19 cellular contexts compared by ENCODE assay signal in genomic region chr3:124489506-124489905, GRCh38.
DNase-seq lines count a peak whose midpoint lies in the region; ATAC-seq, FAIRE-seq and TF ChIP-seq lines count a peak whose summit lies in the region.
"Had no signal": no experiment of that assay in that cellular context is flagged by ENCODE, and none has a peak within 500 bp of the region (broad histone marks: within the 10 kb centered on the region; RNA-seq: fewer than 3 reads in every experiment).

No MANE protein-coding gene starts in this region.

- H3K36me3 ChIP-seq in colonic mucosa (no peaks in the 10 kb centered on the region), lower lobe of right lung (no peaks in the 10 kb centered on the region), transverse colon (no peaks in the 10 kb centered on the region), mammary epithelial cell (ENCODE audit: insufficient read depth, low read length) (no peaks in the 10 kb centered on the region)
- H3K36me3 ChIP-seq: BE2C, HAP-1 had no signal

- H3K4me1 ChIP-seq in colonic mucosa: no peaks in the 10 kb centered on the region
- H3K4me1 ChIP-seq in lower lobe of right lung: no peaks in the 10 kb centered on the region
- peaks cover 0 to 14% (median 1%) of the 10 kb centered on the region in 4 donors for H3K4me1 ChIP-seq in transverse colon
- H3K4me1 ChIP-seq in mammary epithelial cell (ENCODE audit: insufficient read depth, low read length): peaks cover 4% of the 10 kb centered on the region
- H3K4me1 ChIP-seq: BE2C, Caco-2, HAP-1 had no signal

- intact Hi-C loops in colonic mucosa (cut with DNase I): no loop called here
- intact Hi-C loops in lower lobe of right lung (cut with DNase I): no loop called here
- intact Hi-C loops in transverse colon (cut with DNase I; ENCODE audit: low total_unique reads): no loop called here
- intact Hi-C loops in mammary epithelial cell (cut with micrococcal nuclease): no loop called here

- FAIRE-seq in GM19239 (lab: Jason Lieb, UNC): no peak
- FAIRE-seq: A204.1, D721Med, H1, HepG2 had no signal

- H3K27ac ChIP-seq in colonic mucosa: no peak overlapping the region
- no peak overlapping the region for H3K27ac ChIP-seq in lower lobe of right lung
- no peak overlapping the region for H3K27ac ChIP-seq in transverse colon
- no peak overlapping the region for H3K27ac ChIP-seq in mammary epithelial cell (ENCODE audit: insufficient read depth, low read depth, low read length)

- H4K20me1 ChIP-seq in mammary epithelial cell (ENCODE audit: insufficient read depth, low read length): no peaks in the 10 kb centered on the region

- H3K4me2 ChIP-seq in mammary epithelial cell (ENCODE audit: insufficient read depth, low read depth, low read length): no peak overlapping the region

- H3K9ac ChIP-seq in colonic mucosa (ENCODE audit: low read depth in 2 of 2, low read length in 2 of 2) (no peak overlapping the region), mammary epithelial cell (ENCODE audit: insufficient read depth, low read length) (no peak overlapping the region)

- no TSS peak for BruUV-seq in mammary epithelial cell (replicated peaks; lab: Mats Ljungman, UMichigan)

- H3K27me3 ChIP-seq in colonic mucosa (no peaks in the 10 kb centered on the region), lower lobe of right lung (ENCODE audit: low read depth) (no peaks in the 10 kb centered on the region), transverse colon (no peaks in the 10 kb centered on the region), mammary epithelial cell (ENCODE audit: insufficient read depth, low read length) (peaks cover 2% of the 10 kb centered on the region)
- H3K27me3 ChIP-seq: BE2C had no signal

- CTCF ChIA-PET in mammary epithelial cell (lab: Charles Lee; ENCODE audit: low non-redundant PET): no interaction called here

- no peak for TF ChIP-seq EP300 in transverse colon (IDR thresholded peaks at IDR 0.05; ENCODE audit: low read depth)

- in situ Hi-C loops in transverse colon (cut with MboI; ENCODE audit: low pct_ligation_motif_present in 1 of 4, low pct_unique_long_range_greater_than_20kb in 1 of 4, low sequenced_read_pairs in 3 of 4): no loop called here
- in situ Hi-C loops in mammary epithelial cell (cut with MboI; ENCODE audit: low sequenced_read_pairs in 2 of 2): no loop called here

- no peak overlapping the region for H2AFZ ChIP-seq in mammary epithelial cell (ENCODE audit: low read depth, low read length)

- peak; percentile 31 for DNase-seq in colonic mucosa
- no peak for DNase-seq in lower lobe of right lung
- DNase-seq in transverse colon: peak; percentile 16
- no peak for DNase-seq in GM19239 (ENCODE audit: insufficient read length, low spot score)
- DNase-seq in mammary epithelial cell: no peak
- DNase-seq in GM20000 (ENCODE audit: low spot score): no peak
- DNase-seq: ACHN; BE2C; C1 segment of cervical spinal cord; Caco-2; CD4-positive, CD25-positive, alpha-beta regulatory T cell; GF-D8; KBM-7 had no signal

- ATAC-seq in lower lobe of right lung: peak; percentile 86
- ATAC-seq in HG03457 (IDR thresholded peaks at IDR 0.05; ENCODE audit: unreplicated experiment): no peak
- ATAC-seq: HepG2 had no signal

- TF ChIP-seq POLR2A in transverse colon (IDR thresholded peaks at IDR 0.05): no peak

- no peaks in the 10 kb centered on the region for H3K79me2 ChIP-seq in mammary epithelial cell (ENCODE audit: insufficient read depth, low read length)

- dilution Hi-C loops in mammary epithelial cell (cut with HindIII; ENCODE audit: low sequenced_read_pairs): no loop called here

- H3K9me3 ChIP-seq in colonic mucosa (no peaks in the 10 kb centered on the region), lower lobe of right lung (no peaks in the 10 kb centered on the region), transverse colon (no peaks in the 10 kb centered on the region), mammary epithelial cell (replicated peaks; ENCODE audit: insufficient read depth, low read length) (no peaks in the 10 kb centered on the region)
- H3K9me3 ChIP-seq: BE2C, Caco-2, HAP-1 had no signal

- H3K4me3 ChIP-seq in colonic mucosa (no peak overlapping the region), lower lobe of right lung (no peak overlapping the region), transverse colon (no peak overlapping the region), mammary epithelial cell (replicated peaks in 1 of 3; ENCODE audit: insufficient read depth in 1 of 3, low read depth in 2 of 3, low read length in 3 of 3) (no peak overlapping the region)
- H3K4me3 ChIP-seq: HAP-1 had no signal

- TF ChIP-seq CTCF in colonic mucosa (IDR thresholded peaks at IDR 0.05) (no peak), lower lobe of right lung (IDR thresholded peaks at IDR 0.05) (no peak), transverse colon (IDR thresholded peaks at IDR 0.05) (no peak), mammary epithelial cell (conservative IDR thresholded peaks at IDR 0.05 in 1 of 2, IDR thresholded peaks at IDR 0.05 in 1 of 2; ENCODE audit: extremely low read depth in 1 of 2, insufficient read depth in 1 of 2, low read depth in 1 of 2, low read length in 2 of 2) (no peak), GM20000 (IDR thresholded peaks at IDR 0.05; ENCODE audit: extremely low read depth, missing control alignments) (no peak)

Comparison
In these comparisons a context has a peak if more than half of its experiments do, and no peak if none do; other contexts are left out.
1. DNase-seq: peak in colonic mucosa (single experiment) and transverse colon (single experiment); none in lower lobe of right lung (single experiment), GM19239 (single experiment), mammary epithelial cell (single experiment) and GM20000 (single experiment).